ENCODE assay signal across 11 cellular contexts in genomic region chr1:100713027-100713426, GRCh38. TPM values are rescaled to one million over a fixed set of nuclear protein-coding genes. Genes with fewer than 3 reads are reported as not detected.
DNase-seq lines count a peak whose midpoint lies in the region; ATAC-seq lines count a peak whose summit lies in the region.
"Not testable (repeated sequence)": the region's sequence is repeated elsewhere in the genome, so short reads cannot be mapped to it uniquely, and the experiment has no call there.
"Had no signal": no experiment of that assay in that cellular context is flagged by ENCODE, and none has a peak within 500 bp of the region (broad histone marks: within the 10 kb centered on the region; RNA-seq: fewer than 3 reads in every experiment).

No MANE protein-coding gene starts in this region.

- not testable (repeated sequence) for H3K4me3 Mint-ChIP-seq in activated CD4-positive, alpha-beta T cell treated with anti-CD3 and anti-CD28 coated beads, Interleukin-2, amount 10 ng/mL, durations not matched to agents 24 days and 14 days; activated naive CD4-positive, alpha-beta T cell treated with anti-CD3 and anti-CD28 coated beads, Interleukin-2, amount 10 ng/mL, durations not matched to agents 7 days and 5 days

- H3K9me3 Mint-ChIP-seq in activated CD4-positive, alpha-beta T cell treated with anti-CD3 and anti-CD28 coated beads, Interleukin-2, amount 10 ng/mL, durations not matched to agents 24 days and 14 days; activated naive CD4-positive, alpha-beta T cell treated with anti-CD3 and anti-CD28 coated beads, Interleukin-2, amount 10 ng/mL, durations not matched to agents 7 days and 5 days: not testable (repeated sequence)

- CTCF ChIA-PET in activated naive CD4-positive, alpha-beta T cell treated with anti-CD3 and anti-CD28 coated beads, Interleukin-2, amount 10 ng/mL, durations not matched to agents 7 days and 5 days (lab: Charles Lee): interaction anchor here (1.0 kb wide), 1 partner anchor 99 kb away, joined by 4 read pairs; no protein-coding TSS in a partner anchor

- peak overlapping the region; percentile 9 for H3K27ac Mint-ChIP-seq in activated CD4-positive, alpha-beta T cell treated with anti-CD3 and anti-CD28 coated beads, Interleukin-2, amount 10 ng/mL, durations not matched to agents 24 days and 14 days
- peak overlapping the region; percentile 46 for H3K27ac Mint-ChIP-seq in activated naive CD4-positive, alpha-beta T cell treated with anti-CD3 and anti-CD28 coated beads, Interleukin-2, amount 10 ng/mL, durations not matched to agents 7 days and 5 days

- H3K27me3 Mint-ChIP-seq in activated CD4-positive, alpha-beta T cell treated with anti-CD3 and anti-CD28 coated beads, Interleukin-2, amount 10 ng/mL, durations not matched to agents 24 days and 14 days: peaks cover 10% of the 10 kb centered on the region
- H3K27me3 Mint-ChIP-seq in activated naive CD4-positive, alpha-beta T cell treated with anti-CD3 and anti-CD28 coated beads, Interleukin-2, amount 10 ng/mL, durations not matched to agents 7 days and 5 days: not testable (repeated sequence)

- peaks cover 10% of the 10 kb centered on the region for H3K4me1 Mint-ChIP-seq in activated CD4-positive, alpha-beta T cell treated with anti-CD3 and anti-CD28 coated beads, Interleukin-2, amount 10 ng/mL, durations not matched to agents 24 days and 14 days
- not testable (repeated sequence) for H3K4me1 Mint-ChIP-seq in activated naive CD4-positive, alpha-beta T cell treated with anti-CD3 and anti-CD28 coated beads, Interleukin-2, amount 10 ng/mL, durations not matched to agents 7 days and 5 days

- not testable (repeated sequence) for ATAC-seq in left ventricle myocardium superior

- DNase-seq in CD1c-positive myeloid dendritic cell (ENCODE audit: extremely low spot score): peak; percentile 6
- peak; percentile 94 for DNase-seq in M059J (ENCODE audit: low read depth)
- peak; percentile 80 for DNase-seq in activated CD4-positive, alpha-beta T cell treated with anti-CD3 and anti-CD28 coated beads, Interleukin-2, amount 10 ng/mL, durations not matched to agents 24 days and 14 days
- DNase-seq in activated T-cell treated with anti-CD3 and anti-CD28 coated beads for 24 hours (ENCODE audit: low read depth): peak; percentile 26
- DNase-seq in activated naive CD4-positive, alpha-beta T cell treated with anti-CD3 and anti-CD28 coated beads, Interleukin-2, amount 10 ng/mL, durations not matched to agents 7 days and 5 days: peak; percentile 48
- peak; percentile 23 for DNase-seq in left ventricle myocardium superior
- peak; percentile 50 for DNase-seq in stimulated activated CD4-positive, alpha-beta T cell treated with anti-CD3 and anti-CD28 coated beads, Interleukin-15, amount 100 ng/mL, for 24 hours
- peak; percentile 70 to 79 for DNase-seq in stimulated activated CD8-positive, alpha-beta memory T cell treated with anti-CD3 and anti-CD28 coated beads, Interleukin-2, amount 100 ng/mL, for 48 hours (ENCODE audit: low read depth in 2 of 2)

- H3K36me3 Mint-ChIP-seq in activated CD4-positive, alpha-beta T cell treated with anti-CD3 and anti-CD28 coated beads, Interleukin-2, amount 10 ng/mL, durations not matched to agents 24 days and 14 days (ENCODE audit: low read depth); activated naive CD4-positive, alpha-beta T cell treated with anti-CD3 and anti-CD28 coated beads, Interleukin-2, amount 10 ng/mL, durations not matched to agents 7 days and 5 days: not testable (repeated sequence)

- intact Hi-C loops in activated CD4-positive, alpha-beta T cell treated with anti-CD3 and anti-CD28 coated beads, Interleukin-2, amount 10 ng/mL, durations not matched to agents 24 days and 14 days (cut with micrococcal nuclease); left ventricle myocardium superior (cut with micrococcal nuclease): not testable (repeated sequence)

RNA-seq across cellular contexts. Expression of gene VCAM1, which starts 6.5 kb away (rescaled TPM):
- 2.8 and 5.0 TPM in 2 replicates for total RNA-seq in M059J (2014; rRNA removed; shearing (Covaris generic))
- total RNA-seq in activated CD4-positive, alpha-beta T cell treated with anti-CD3 and anti-CD28 coated beads, Interleukin-2, amount 10 ng/mL, durations not matched to agents 24 days and 14 days: not detected in 2 replicates
- total RNA-seq in left ventricle myocardium superior: 4.7 TPM
- total RNA-seq: activated B cell treated with CpG ODN at 0.5 μM for 24 hours; B cell; T-helper 2 cell treated with Interferon-gamma antibody and Interleukin-4, amounts not matched to agents 100 ng/mL and 5 ng/mL, for 36 hours had no signal

Comparison
In these comparisons a context has a peak if more than half of its experiments do, and no peak if none do; other contexts are left out.
1. DNase-seq: peak in every context shown above with its lines; median percentile 94 in M059J; 80 in activated CD4-positive, alpha-beta T cell treated with anti-CD3 and anti-CD28 coated beads, Interleukin-2, amount 10 ng/mL, durations not matched to agents 24 days and 14 days; 74 in stimulated activated CD8-positive, alpha-beta memory T cell treated with anti-CD3 and anti-CD28 coated beads, Interleukin-2, amount 100 ng/mL, for 48 hours; 50 in stimulated activated CD4-positive, alpha-beta T cell treated with anti-CD3 and anti-CD28 coated beads, Interleukin-15, amount 100 ng/mL, for 24 hours; 48 in activated naive CD4-positive, alpha-beta T cell treated with anti-CD3 and anti-CD28 coated beads, Interleukin-2, amount 10 ng/mL, durations not matched to agents 7 days and 5 days; 26 in activated T-cell treated with anti-CD3 and anti-CD28 coated beads for 24 hours; 23 in left ventricle myocardium superior; 6 in CD1c-positive myeloid dendritic cell.